ENCODE assay signal across 7 cellular contexts in the genomic region with DNA sequence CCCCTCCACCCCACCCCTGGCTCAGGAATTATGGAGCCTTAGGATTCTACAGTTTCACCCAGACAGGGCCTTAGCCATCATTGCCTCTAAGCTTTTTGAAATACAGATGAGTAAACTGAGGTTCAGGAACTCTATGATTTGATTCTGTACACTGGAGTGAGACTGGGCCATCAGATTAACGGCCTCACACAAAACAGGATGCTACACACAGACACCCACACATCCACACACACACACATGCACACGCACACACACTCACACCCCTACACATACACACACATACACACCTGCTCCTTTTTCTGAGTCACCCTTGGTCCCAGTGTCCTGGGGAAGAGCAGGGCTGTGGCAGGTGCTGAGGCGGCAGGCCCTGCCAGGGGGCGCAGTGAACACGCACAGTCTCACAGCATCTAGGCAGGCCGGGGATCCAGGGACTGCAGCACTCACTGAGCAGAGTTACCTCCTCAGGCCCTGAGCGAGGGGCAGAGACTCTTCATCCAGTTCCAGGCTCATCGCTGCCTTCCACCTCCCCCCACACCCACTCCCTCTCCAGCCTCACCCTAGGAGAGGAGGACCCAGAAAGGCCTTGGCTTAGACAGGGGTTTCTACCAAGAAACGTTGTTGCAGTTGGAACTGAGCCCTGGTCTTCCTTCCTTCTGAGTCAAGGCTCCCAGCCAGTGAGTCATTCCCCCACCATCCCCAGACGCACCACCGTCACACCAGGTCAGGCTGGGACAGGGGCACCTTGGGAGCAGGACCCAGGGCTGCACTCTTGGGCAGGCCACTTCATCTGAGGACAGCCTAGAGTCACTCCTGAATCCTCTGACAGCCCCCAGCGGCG.
A peak's percentile ranks its signal among the peaks of the same experiment; 100 is the strongest.
DNase-seq lines count a peak whose midpoint lies in the region; ATAC-seq, FAIRE-seq and TF ChIP-seq lines count a peak whose summit lies in the region.

No MANE protein-coding gene starts in this region.

- H4K20me1 ChIP-seq in HepG2 (ENCODE audit: insufficient read depth, low read length) = no peaks in the 10 kb centered on the region

- no peaks in the 10 kb centered on the region for H3K27me3 ChIP-seq in bronchial epithelial cell (ENCODE audit: control insufficient read depth, insufficient read depth, low read length)
- peaks cover 0 to 9% of the 10 kb centered on the region in 2 experiments; a peak in 3 of 5 replicates for H3K27me3 ChIP-seq in HepG2 (ENCODE audit: control insufficient read depth in 1 of 2, insufficient read depth in 2 of 2, low read length in 2 of 2)
- no peaks in the 10 kb centered on the region for H3K27me3 ChIP-seq in vagina

- TF ChIP-seq RAD21 in HepG2 (CRISPR knock-in tag; IDR thresholded peaks at IDR 0.05) = no peak

- no peaks in the 10 kb centered on the region for H3K79me2 ChIP-seq in HepG2 (ENCODE audit: insufficient read depth, low read length)

- CTCF ChIA-PET in HepG2 (lab: Yijun Ruan, JAX; ENCODE audit: low intra/inter-chr PET ratio, low total read pairs) = interaction anchor here (2.3 kb wide), 1 partner anchor 606 kb away, joined by 11 read pairs; no protein-coding TSS in a partner anchor

- peak; percentile 45 for DNase-seq in GM13976 (ENCODE audit: low spot score)
- peak; percentile 64 for DNase-seq in NCI-H1436 (lab: John Stamatoyannopoulos, UW)
- DNase-seq in bronchial epithelial cell (ENCODE audit: low read depth) = peak; percentile 94
- peak; percentile 59 for DNase-seq in HepG2 (ENCODE audit: low spot score)
- peak; percentile 88 to 90 for DNase-seq in vagina (ENCODE audit: extremely low spot score in 2 of 2)
- no peak for DNase-seq in T-helper 1 cell
- DNase-seq in NOMO-1 (lab: John Stamatoyannopoulos, UW; ENCODE audit: unreplicated experiment in 2 of 2) = no peak

- TF ChIP-seq POLR2A in HepG2 (IDR thresholded peaks at IDR 0.05; ENCODE audit: insufficient read depth in 1 of 2, low read depth in 2 of 2, low read length in 2 of 2) (no peak), vagina (IDR thresholded peaks at IDR 0.05) (no peak)

- peak; percentile 98 for ATAC-seq in HepG2

- H3K4me3 ChIP-seq in bronchial epithelial cell (ENCODE audit: low read depth, low read length) (no peak overlapping the region), HepG2 (replicated peaks in 1 of 3; ENCODE audit: insufficient read depth in 1 of 3, low read depth in 2 of 3, low read length in 3 of 3) (peak overlapping the region in 1 of 3 experiments; percentile 27; a peak in 1 of 6 replicates), vagina (no peak overlapping the region)

- no peak overlapping the region for H2AFZ ChIP-seq in HepG2 (ENCODE audit: low read length)

- H3K27ac ChIP-seq in HepG2 (ENCODE audit: extremely low read length, insufficient read depth, low read length) (no peak overlapping the region), vagina (peak overlapping the region; percentile 79)

- intact Hi-C loops in HepG2 (cut with micrococcal nuclease; ENCODE audit: unreplicated experiment) (no loop called here), vagina (cut with DNase I) (no loop called here)

- H3K9ac ChIP-seq in HepG2 (ENCODE audit: insufficient read depth, low read depth, low read length) = no peak overlapping the region

- TF ChIP-seq EP300 in HepG2 (IDR thresholded peaks at IDR 0.05; ENCODE audit: low read depth in 2 of 2, low read length in 2 of 2) = no peak
- TF ChIP-seq EP300 in HepG2 (CRISPR knock-in tag; IDR thresholded peaks at IDR 0.05; ENCODE audit: borderline replicate concordance) = no peak

- in situ Hi-C loops in GM13976 (cut with MboI; ENCODE audit: low sequenced_read_pairs, unreplicated experiment) = loop anchor here (10.0 kb wide), 1 partner anchor 243 kb away; no protein-coding TSS in a partner anchor
- in situ Hi-C loops in HepG2 (cut with HindIII; ENCODE audit: extremely low pct_ligation_motif_present, low pct_unique_long_range_greater_than_20kb) = loop anchor here (10.0 to 25.0 kb wide), 2 partner anchors 353 to 475 kb away; no protein-coding TSS in a partner anchor

- TF ChIP-seq CTCF in GM13976 (IDR thresholded peaks at IDR 0.05; ENCODE audit: borderline replicate concordance, control extremely low read depth, extremely low read depth, insufficient read depth, missing control alignments) (no peak), bronchial epithelial cell (IDR thresholded peaks at IDR 0.05; ENCODE audit: insufficient read depth, low read length, severe bottlenecking) (peak; percentile 79), HepG2 (CRISPR knock-in tag; IDR thresholded peaks at IDR 0.05) (peak; percentile 91), vagina (IDR thresholded peaks at IDR 0.05) (no peak)

- peak; percentile 93 for FAIRE-seq in bronchial epithelial cell (lab: Jason Lieb, UNC)
- peak; percentile 80 for FAIRE-seq in HepG2 (lab: Jason Lieb, UNC)

- WGBS in HepG2 (ENCODE audit: low lambda C conversion rate) = 6% methylated on average over 5 of the region's 13 CpGs

- H3K4me1 ChIP-seq in HepG2 (ENCODE audit: insufficient read depth, low read length) (peaks cover 10% of the 10 kb centered on the region), vagina (peaks cover 33% of the 10 kb centered on the region)

- BruUV-seq in HepG2 (replicated peaks; lab: Mats Ljungman, UMichigan) = no TSS peak

- H3K9me3 ChIP-seq in HepG2 (ENCODE audit: low read length) (no peaks in the 10 kb centered on the region), vagina (no peaks in the 10 kb centered on the region)

- POLR2A ChIA-PET in HepG2 (lab: Yijun Ruan, JAX) = interaction anchor here (1.3 kb wide), 1 partner anchor 90 kb away, joined by 5 read pairs; the partner anchor contains the start of gene PARVA

- H3K36me3 ChIP-seq in bronchial epithelial cell (ENCODE audit: control insufficient read depth, insufficient read depth, low read length) (peaks cover 3% of the 10 kb centered on the region), HepG2 (replicated peaks in 1 of 2; ENCODE audit: control insufficient read depth in 1 of 2, insufficient read depth in 2 of 2, low read length in 2 of 2) (no peaks in the 10 kb centered on the region), vagina (no peaks in the 10 kb centered on the region)

- peak overlapping the region; percentile 45 for H3K4me2 ChIP-seq in HepG2 (ENCODE audit: low read depth, low read length)

TF ChIP-seq in HepG2, 621 proteins besides CTCF, POLR2A, EP300 and RAD21 (continues in another document):
- TF ChIP-seq GABPB1 (CRISPR knock-in tag; IDR thresholded peaks at IDR 0.05) (0 out of 2 replicates have a peak, but pooled peaks have one; percentile 16), RBFOX2 (IDR thresholded peaks at IDR 0.05; ENCODE audit: low read depth, low read length) (no peak), ZNF317 (CRISPR knock-in tag; IDR thresholded peaks at IDR 0.05) (no peak), ZNF839 (CRISPR knock-in tag; IDR thresholded peaks at IDR 0.05; ENCODE audit: borderline replicate concordance) (no peak), LCORL (IDR thresholded peaks at IDR 0.05) (no peak), LCORL (CRISPR knock-in tag; IDR thresholded peaks at IDR 0.05) (no peak), ZNF292 (CRISPR knock-in tag; IDR thresholded peaks at IDR 0.05; ENCODE audit: borderline replicate concordance, low read depth) (peak; percentile 70; the same call in 1 of the 2 replicates), ZNF776 (CRISPR knock-in tag; IDR thresholded peaks at IDR 0.05) (no peak), ZNF296 (CRISPR knock-in tag; conservative IDR thresholded peaks at IDR 0.05) (0 out of 2 replicates have a peak, but pooled peaks have one; percentile 6), ZFX (CRISPR knock-in tag; IDR thresholded peaks at IDR 0.05; ENCODE audit: low read depth) (peak; percentile 44; the same call in 1 of the 2 replicates), ZNF660 (CRISPR knock-in tag; IDR thresholded peaks at IDR 0.05; ENCODE audit: borderline replicate concordance, low read depth) (no peak), ZNF382 (CRISPR knock-in tag; IDR thresholded peaks at IDR 0.05; ENCODE audit: borderline replicate concordance) (no peak), ZNF335 (CRISPR knock-in tag; IDR thresholded peaks at IDR 0.05) (no peak), STAG1 (CRISPR knock-in tag; IDR thresholded peaks at IDR 0.05) (peak; percentile 64), MAX (IDR thresholded peaks at IDR 0.05) (peak; percentile 15; the same call in 1 of the 2 replicates), SALL1 (CRISPR knock-in tag; IDR thresholded peaks at IDR 0.05) (0 out of 2 replicates have a peak, but pooled peaks have one; percentile 25), ZNF331 (CRISPR knock-in tag; IDR thresholded peaks at IDR 0.05) (no peak)
- TF ChIP-seq, protein P1, sequence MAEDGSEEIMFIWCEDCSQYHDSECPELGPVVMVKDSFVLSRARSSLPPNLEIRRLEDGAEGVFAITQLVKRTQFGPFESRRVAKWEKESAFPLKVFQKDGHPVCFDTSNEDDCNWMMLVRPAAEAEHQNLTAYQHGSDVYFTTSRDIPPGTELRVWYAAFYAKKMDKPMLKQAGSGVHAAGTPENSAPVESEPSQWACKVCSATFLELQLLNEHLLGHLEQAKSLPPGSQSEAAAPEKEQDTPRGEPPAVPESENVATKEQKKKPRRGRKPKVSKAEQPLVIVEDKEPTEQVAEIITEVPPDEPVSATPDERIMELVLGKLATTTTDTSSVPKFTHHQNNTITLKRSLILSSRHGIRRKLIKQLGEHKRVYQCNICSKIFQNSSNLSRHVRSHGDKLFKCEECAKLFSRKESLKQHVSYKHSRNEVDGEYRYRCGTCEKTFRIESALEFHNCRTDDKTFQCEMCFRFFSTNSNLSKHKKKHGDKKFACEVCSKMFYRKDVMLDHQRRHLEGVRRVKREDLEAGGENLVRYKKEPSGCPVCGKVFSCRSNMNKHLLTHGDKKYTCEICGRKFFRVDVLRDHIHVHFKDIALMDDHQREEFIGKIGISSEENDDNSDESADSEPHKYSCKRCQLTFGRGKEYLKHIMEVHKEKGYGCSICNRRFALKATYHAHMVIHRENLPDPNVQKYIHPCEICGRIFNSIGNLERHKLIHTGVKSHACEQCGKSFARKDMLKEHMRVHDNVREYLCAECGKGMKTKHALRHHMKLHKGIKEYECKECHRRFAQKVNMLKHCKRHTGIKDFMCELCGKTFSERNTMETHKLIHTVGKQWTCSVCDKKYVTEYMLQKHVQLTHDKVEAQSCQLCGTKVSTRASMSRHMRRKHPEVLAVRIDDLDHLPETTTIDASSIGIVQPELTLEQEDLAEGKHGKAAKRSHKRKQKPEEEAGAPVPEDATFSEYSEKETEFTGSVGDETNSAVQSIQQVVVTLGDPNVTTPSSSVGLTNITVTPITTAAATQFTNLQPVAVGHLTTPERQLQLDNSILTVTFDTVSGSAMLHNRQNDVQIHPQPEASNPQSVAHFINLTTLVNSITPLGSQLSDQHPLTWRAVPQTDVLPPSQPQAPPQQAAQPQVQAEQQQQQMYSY (CRISPR knock-in tag; IDR thresholded peaks at IDR 0.05) = no peak

Comparison
In these comparisons a context has a peak if more than half of its experiments do, and no peak if none do; other contexts are left out.
1. DNase-seq: peak in GM13976 (single experiment), NCI-H1436 (single experiment), bronchial epithelial cell (single experiment), HepG2 (single experiment) and vagina (2 of 2); none in T-helper 1 cell (0 of 5) and NOMO-1 (0 of 2).
2. CTCF ChIP-seq: peak in bronchial epithelial cell (single experiment) and HepG2 (single experiment); none in GM13976 (single experiment) and vagina (0 of 3).